Comparison of ENCODE assay signal across 12 cellular contexts in the genomic region with DNA sequence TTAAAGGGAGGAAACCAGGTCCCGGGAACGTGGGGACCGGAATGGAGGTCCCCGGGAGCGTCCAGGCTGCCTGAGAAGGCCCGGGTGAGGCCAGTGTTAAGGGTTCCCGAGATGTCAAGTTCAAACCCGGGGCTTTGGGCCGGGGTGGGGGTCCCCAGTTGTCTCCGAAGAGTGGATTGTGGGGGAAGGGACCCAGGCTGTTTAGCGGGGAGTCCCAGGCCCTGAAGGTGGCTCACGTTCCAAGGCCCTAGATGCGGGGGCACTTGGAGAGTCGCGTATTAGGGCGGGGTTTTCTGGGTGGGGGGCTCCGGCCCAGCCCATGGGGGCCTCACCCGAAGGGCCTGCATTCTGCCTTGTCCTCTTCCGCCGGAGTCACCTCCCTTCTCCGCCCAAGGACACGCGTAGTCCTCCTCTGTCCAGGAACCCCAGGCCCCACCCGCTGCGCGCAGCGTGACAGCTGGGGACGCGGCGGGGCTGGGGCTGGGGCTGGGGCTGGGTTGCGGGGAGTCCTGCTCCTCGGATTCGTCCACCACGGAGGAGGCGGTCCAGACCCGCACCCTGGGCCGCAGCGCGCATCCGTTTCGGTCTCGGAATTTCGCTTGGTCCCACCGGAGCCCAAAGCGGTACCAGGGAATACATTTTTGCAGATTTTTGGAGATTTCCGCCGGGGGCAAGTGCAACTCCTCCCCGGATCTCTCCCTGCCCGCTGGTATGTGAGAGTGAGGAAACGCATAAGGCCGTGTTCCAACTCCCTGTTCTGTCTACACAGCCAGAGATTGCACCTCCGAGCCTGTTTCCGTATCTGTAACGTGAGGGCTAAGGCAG. TPM values are rescaled to one million over a fixed set of nuclear protein-coding genes. Genes with fewer than 3 reads are reported as not detected.
DNase-seq lines count a peak whose midpoint lies in the region; ATAC-seq and TF ChIP-seq lines count a peak whose summit lies in the region.
"Had no signal": no experiment of that assay in that cellular context is flagged by ENCODE, and none has a peak within 500 bp of the region (broad histone marks: within the 10 kb centered on the region; RNA-seq: fewer than 3 reads in every experiment).

A gene (minus strand): TSS at position 387 of the 825 bp plus-strand sequence. CDS start 40 bp downstream, at position 347.

- no peaks in the 10 kb centered on the region for H3K27me3 ChIP-seq in colonic mucosa

- H3K27me3 Mint-ChIP-seq in activated T-cell treated with anti-CD3 and anti-CD28 coated beads, Interleukin-2, amount 50 U/mL, for 72 hours (ENCODE audit: low read depth) = no peaks in the 10 kb centered on the region

- no peaks in the 10 kb centered on the region for H3K9me3 ChIP-seq in colonic mucosa

- no peak within 1 kb of the TSS for H3K4me3 Mint-ChIP-seq in activated T-cell treated with anti-CD3 and anti-CD28 coated beads, Interleukin-2, amount 50 U/mL, for 72 hours

- H3K4me1 ChIP-seq in colonic mucosa = no peaks in the 10 kb centered on the region

- no peak for ATAC-seq in activated T-cell treated with anti-CD3 and anti-CD28 coated beads, Interleukin-2, amount 50 U/mL, for 72 hours (replicated peaks in 1 of 2)
- no peak for ATAC-seq in HG03135 (IDR thresholded peaks at IDR 0.05; ENCODE audit: unreplicated experiment)

- no peaks in the 10 kb centered on the region for H3K9me3 Mint-ChIP-seq in activated T-cell treated with anti-CD3 and anti-CD28 coated beads, Interleukin-2, amount 50 U/mL, for 72 hours

- TF ChIP-seq CTCF in colonic mucosa (IDR thresholded peaks at IDR 0.05) = no peak

- intact Hi-C loops in colonic mucosa (cut with DNase I) = no loop called here

- DNase-seq in GM03348 (ENCODE audit: low spot score) = peak; percentile 75
- no peak for DNase-seq in colonic mucosa
- DNase-seq in iPS-NIHi11 (ENCODE audit: low spot score) = peak; percentile 44
- no peak for DNase-seq in skeletal muscle cell (ENCODE audit: low read depth)
- no peak for DNase-seq in activated T-cell treated with anti-CD3 and anti-CD28 coated beads, Interleukin-2, amount 50 U/mL, for 72 hours
- DNase-seq in NAMALWA (ENCODE audit: low spot score) = no peak
- no peak for DNase-seq in COLO668 (lab: John Stamatoyannopoulos, UW; ENCODE audit: unreplicated experiment)
- DNase-seq: activated CD4-positive, CD25-positive, alpha-beta regulatory T cell treated with anti-CD3 and anti-CD28 coated beads, Interleukin-2, amount 50 U/mL, for 72 hours; DND-41; effector CD4-positive, alpha-beta T cell; NCI-H526 had no signal

- H3K4me3 ChIP-seq in colonic mucosa (peak within 1 kb of the TSS; percentile 22), skeletal muscle cell (ENCODE audit: low read depth, low read length) (peak within 1 kb of the TSS; percentile 17)

- H3K9ac ChIP-seq in colonic mucosa (ENCODE audit: low read depth in 2 of 2, low read length in 2 of 2) = peak within 1 kb of the TSS; percentile 55 to 73

- peaks cover 2 to 11% of the 10 kb centered on the region in 2 donors for H3K36me3 Mint-ChIP-seq in activated T-cell treated with anti-CD3 and anti-CD28 coated beads, Interleukin-2, amount 50 U/mL, for 72 hours (ENCODE audit: insufficient read depth in 2 of 2)

- peak within 1 kb of the TSS; percentile 76 for H3K27ac ChIP-seq in colonic mucosa

- peaks cover under 1% of the 10 kb centered on the region for H3K4me1 Mint-ChIP-seq in activated T-cell treated with anti-CD3 and anti-CD28 coated beads, Interleukin-2, amount 50 U/mL, for 72 hours (ENCODE audit: low read depth)

- no peaks in the 10 kb centered on the region for H3K36me3 ChIP-seq in colonic mucosa

- H3K27ac Mint-ChIP-seq in activated T-cell treated with anti-CD3 and anti-CD28 coated beads, Interleukin-2, amount 50 U/mL, for 72 hours = no peak within 1 kb of the TSS

RNA-seq across cellular contexts. Expression of the gene that starts here (rescaled TPM):
- 10 to 100 TPM in 1 of 2 donors, 1 to 10 TPM in 1; 8.2 to 17.1 TPM for total RNA-seq in colonic mucosa
- total RNA-seq in activated T-cell treated with anti-CD3 and anti-CD28 coated beads, Interleukin-2, amount 50 U/mL, for 72 hours = not detected

Comparison
In these comparisons a context has a peak if more than half of its experiments do, and no peak if none do; other contexts are left out.
1. RNA of the gene that starts here (total RNA-seq): 8.2 to 17.1 TPM in colonic mucosa; not detected in activated T-cell treated with anti-CD3 and anti-CD28 coated beads, Interleukin-2, amount 50 U/mL, for 72 hours; every median in the first group is over 4 times any median in the second.
2. DNase-seq: peak in GM03348 (single experiment) and iPS-NIHi11 (single experiment); none in colonic mucosa (single experiment), skeletal muscle cell (single experiment), activated T-cell treated with anti-CD3 and anti-CD28 coated beads, Interleukin-2, amount 50 U/mL, for 72 hours (0 of 2), NAMALWA (single experiment) and COLO668 (single experiment).